In the genomic region with DNA sequence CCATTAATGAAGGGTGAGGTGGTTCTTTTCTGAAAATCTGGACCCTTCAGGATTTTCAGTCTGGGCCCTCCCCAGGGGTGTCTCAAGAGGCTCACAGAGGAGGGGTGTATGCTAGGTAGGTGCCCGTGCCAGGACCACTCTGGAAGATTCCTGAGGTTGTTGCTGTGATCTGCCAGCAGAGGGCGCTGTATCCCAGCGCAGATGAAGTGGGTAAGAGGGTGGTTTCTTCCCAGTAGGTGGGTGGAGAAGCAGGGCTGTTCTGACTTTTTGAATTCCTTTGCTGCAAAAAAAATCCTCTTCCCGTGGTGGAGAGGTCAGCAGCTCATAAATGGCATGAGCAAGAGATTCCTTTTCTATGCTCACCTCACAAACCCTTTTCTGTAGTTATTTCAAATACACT, we compare ENCODE assay signal across 9 cellular contexts. TPM values are rescaled to one million over a fixed set of nuclear protein-coding genes. Genes with fewer than 3 reads are reported as not detected.
DNase-seq lines count a peak whose midpoint lies in the region; ATAC-seq and TF ChIP-seq lines count a peak whose summit lies in the region.
"Had no signal": no experiment of that assay in that cellular context is flagged by ENCODE, and none has a peak within 500 bp of the region (broad histone marks: within the 10 kb centered on the region; RNA-seq: fewer than 3 reads in every experiment).

No MANE protein-coding gene starts in this region.

- no peak overlapping the region for H3K27ac ChIP-seq in upper lobe of right lung
- H3K27ac ChIP-seq: epithelial cell of prostate had no signal

- H3K27me3 ChIP-seq in upper lobe of right lung = no peaks in the 10 kb centered on the region

- H3K4me3 ChIP-seq in mucosa of descending colon (no peak overlapping the region), upper lobe of right lung (no peak overlapping the region)

- H3K9me3 ChIP-seq in mucosa of descending colon = no peaks in the 10 kb centered on the region
- no peaks in the 10 kb centered on the region for H3K9me3 ChIP-seq in upper lobe of right lung

- no peaks in the 10 kb centered on the region for H3K36me3 ChIP-seq in mucosa of descending colon (ENCODE audit: low read depth)
- no peaks in the 10 kb centered on the region for H3K36me3 ChIP-seq in upper lobe of right lung

- TF ChIP-seq CTCF in mucosa of descending colon (IDR thresholded peaks at IDR 0.05) (peak; percentile 41), upper lobe of right lung (IDR thresholded peaks at IDR 0.05) (peak; percentile 74)

- H3K4me1 ChIP-seq in mucosa of descending colon (ENCODE audit: low read depth) (no peaks in the 10 kb centered on the region), upper lobe of right lung (no peaks in the 10 kb centered on the region)

- intact Hi-C loops in mucosa of descending colon (cut with DNase I, micrococcal nuclease) = no loop called here
- intact Hi-C loops in upper lobe of right lung (cut with DNase I) = no loop called here

- DNase-seq in SIG-M5 treated with dmso at 0.1 percent for 504 hours (lab: John Stamatoyannopoulos, UW; ENCODE audit: unreplicated experiment) (peak; percentile 9), SIG-M5 (lab: John Stamatoyannopoulos, UW) (no peak), NCI-H128 (lab: John Stamatoyannopoulos, UW; ENCODE audit: unreplicated experiment) (peak; percentile 13), mucosa of descending colon (peak in 2 of 3 donors; percentile 22 to 44), upper lobe of right lung (peak; percentile 64)
- DNase-seq in activated CD4-positive, alpha-beta T cell treated with anti-CD3 and anti-CD28 coated beads, Interleukin-2, amount 50 U/mL, for 1 hour = peak; percentile 36
- peak; percentile 8 for DNase-seq in effector CD4-positive, alpha-beta T cell

- ATAC-seq in mucosa of descending colon (peak; percentile 70), upper lobe of right lung (peak; percentile 93), GM18907 (IDR thresholded peaks at IDR 0.05; ENCODE audit: unreplicated experiment) (no peak)

RNA-seq across cellular contexts. Expression of a gene that starts 51.1 kb away (rescaled TPM):
- total RNA-seq in mucosa of descending colon (10 to 100 TPM in 2 of 3 donors, 1 to 10 TPM in 1; 9.9 to 12.9 (median 11.5) TPM), upper lobe of right lung (12.3 TPM)
